Comparison of ENCODE assay signal across 21 cellular contexts in the genomic region with DNA sequence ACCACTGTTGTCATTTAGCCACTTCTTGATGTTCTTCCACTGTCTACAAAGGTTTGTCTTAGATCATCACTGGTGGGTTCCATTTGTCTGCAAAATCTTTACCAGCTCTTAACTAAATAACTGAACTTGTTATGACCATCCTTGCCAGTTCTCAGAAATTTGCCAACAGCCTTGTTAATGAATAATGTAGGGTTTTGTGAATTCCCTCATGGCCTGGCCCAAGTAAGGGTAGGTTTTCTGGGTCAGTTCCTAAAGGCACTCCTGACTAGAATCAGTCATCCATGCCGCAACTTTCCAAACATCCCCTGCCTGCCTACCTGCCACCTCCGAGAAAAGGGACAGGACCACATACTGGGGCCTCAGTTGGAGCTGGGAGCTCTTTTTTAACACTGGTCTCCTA. TPM values are rescaled to one million over a fixed set of nuclear protein-coding genes. Genes with fewer than 3 reads are reported as not detected.
DNase-seq lines count a peak whose midpoint lies in the region; ATAC-seq and TF ChIP-seq lines count a peak whose summit lies in the region.
"Had no signal": no experiment of that assay in that cellular context is flagged by ENCODE, and none has a peak within 500 bp of the region (broad histone marks: within the 10 kb centered on the region; RNA-seq: fewer than 3 reads in every experiment).

No MANE protein-coding gene starts in this region.

- peak overlapping the region; percentile 98 for H3K4me3 ChIP-seq in brain microvascular endothelial cell (ENCODE audit: low read depth, low read length)
- H3K4me3 ChIP-seq in skeletal muscle tissue (ENCODE audit: low read length in 3 of 3): no peak overlapping the region
- no peak overlapping the region for H3K4me3 ChIP-seq in neural progenitor cell
- H3K4me3 ChIP-seq in right lobe of liver: no peak overlapping the region
- H3K4me3 ChIP-seq: GM23338, PC-9, SK-N-MC had no signal

- H4K20me1 ChIP-seq in neural progenitor cell (ENCODE audit: low read depth): peaks cover 15% of the 10 kb centered on the region

- peaks cover 43% of the 10 kb centered on the region for H3K4me1 Mint-ChIP-seq in neural progenitor cell

- H3K36me3 ChIP-seq in brain microvascular endothelial cell (replicated peaks) (peaks cover 82% of the 10 kb centered on the region), skeletal muscle tissue (ENCODE audit: control insufficient read depth in 3 of 3, insufficient read depth in 3 of 3, low read length in 3 of 3) (peaks cover 0 to 4% (median 0%) of the 10 kb centered on the region in 3 donors), neural progenitor cell (no peaks in the 10 kb centered on the region), right lobe of liver (no peaks in the 10 kb centered on the region)

- H3K4me3 Mint-ChIP-seq in neural progenitor cell: no peak overlapping the region
- H3K4me3 Mint-ChIP-seq: activated naive CD8-positive, alpha-beta T cell; activated T-helper 1 cell treated with anti-CD3 and anti-CD28 coated beads, Interleukin-12 subunit alpha, Interleukin-12 subunit beta, Interleukin-2, Interleukin-4 antibody, amounts not matched to agents 30 ng/mL and 10 ng/mL and 1 ng/mL, durations not matched to agents 14 hours and 24 hours and 36 hours; CD8-positive, alpha-beta memory T cell; GM23338 had no signal

- 79% methylated on average over 2 of the region's 2 CpGs for WGBS in right lobe of liver (ENCODE audit: insufficient coverage, low coverage, low lambda C conversion rate, missing lambda C conversion rate)

- no peaks in the 10 kb centered on the region for H3K27me3 ChIP-seq in brain microvascular endothelial cell (replicated peaks)
- peaks cover 14 to 55% (median 42%) of the 10 kb centered on the region in 3 donors for H3K27me3 ChIP-seq in skeletal muscle tissue (ENCODE audit: control insufficient read depth in 3 of 3, insufficient read depth in 3 of 3, low read length in 3 of 3)
- H3K27me3 ChIP-seq in neural progenitor cell: no peaks in the 10 kb centered on the region
- peaks cover 0 to 12% of the 10 kb centered on the region in 2 donors for H3K27me3 ChIP-seq in right lobe of liver

- peaks cover 2% of the 10 kb centered on the region for H3K9me3 Mint-ChIP-seq in neural progenitor cell
- H3K9me3 Mint-ChIP-seq: activated T-helper 1 cell treated with anti-CD3 and anti-CD28 coated beads, Interleukin-12 subunit alpha, Interleukin-12 subunit beta, Interleukin-2, Interleukin-4 antibody, amounts not matched to agents 30 ng/mL and 10 ng/mL and 1 ng/mL, durations not matched to agents 14 hours and 24 hours and 36 hours had no signal

- H2AFZ ChIP-seq in neural progenitor cell (replicated peaks): no peak overlapping the region
- H2AFZ ChIP-seq: GM23338, PC-9 had no signal

- in situ Hi-C loops in ACHN (cut with HindIII; ENCODE audit: low pct_ligation_motif_present, low pct_unique_long_range_greater_than_20kb, low sequenced_read_pairs) (no loop called here), brain microvascular endothelial cell (cut with HindIII; ENCODE audit: low pct_ligation_motif_present, low sequenced_read_pairs) (no loop called here)

- H3K9me3 ChIP-seq in skeletal muscle tissue (ENCODE audit: control insufficient read depth in 3 of 3, low read length in 3 of 3) (no peaks in the 10 kb centered on the region), neural progenitor cell (ENCODE audit: low read depth) (no peaks in the 10 kb centered on the region), right lobe of liver (no peaks in the 10 kb centered on the region)

- no peak overlapping the region for H3K4me2 ChIP-seq in neural progenitor cell
- H3K4me2 ChIP-seq: GM23338 had no signal

- intact Hi-C loops in right lobe of liver (cut with DNase I): no loop called here

- H3K79me2 ChIP-seq in neural progenitor cell (ENCODE audit: low read depth): peaks cover 78% of the 10 kb centered on the region

- ATAC-seq in right lobe of liver (no peak), GM18861 (IDR thresholded peaks at IDR 0.05; ENCODE audit: unreplicated experiment) (no peak), GM19023 (IDR thresholded peaks at IDR 0.05; ENCODE audit: unreplicated experiment) (no peak)
- ATAC-seq: activated CD4-positive, CD25-positive, alpha-beta regulatory T cell treated with anti-CD3 and anti-CD28 coated beads, Interleukin-2, amount 50 U/mL, for 24 hours; GM23338; left colon had no signal

- H3K27ac ChIP-seq in brain microvascular endothelial cell: peak overlapping the region; percentile 78
- H3K27ac ChIP-seq in skeletal muscle tissue (ENCODE audit: low read depth, low read length): peak overlapping the region; percentile 59
- no peak overlapping the region for H3K27ac ChIP-seq in neural progenitor cell
- no peak overlapping the region for H3K27ac ChIP-seq in right lobe of liver
- H3K27ac ChIP-seq: SK-N-MC had no signal

- peaks cover 6% of the 10 kb centered on the region for H3F3A ChIP-seq in neural progenitor cell (ENCODE audit: low read depth)

- DNase-seq in ACHN (peak; percentile 73), brain microvascular endothelial cell (no peak), kidney tubule cell (ENCODE audit: low spot score) (peak; percentile 83), neural progenitor cell (ENCODE audit: low spot score) (no peak), right lobe of liver (no peak)
- DNase-seq: CD8-positive, alpha-beta memory T cell; DMS79; left colon; NCI-H1417; NCI-H82; posterior cingulate gyrus; T1000 had no signal

- no peak for TF ChIP-seq POLR2A in right lobe of liver (IDR thresholded peaks at IDR 0.05)

- peaks cover 8% of the 10 kb centered on the region for H3K27me3 Mint-ChIP-seq in neural progenitor cell (ENCODE audit: insufficient read depth, low read depth)

- H3K36me3 Mint-ChIP-seq in neural progenitor cell: peaks cover 8% of the 10 kb centered on the region
- H3K36me3 Mint-ChIP-seq: activated naive CD8-positive, alpha-beta T cell; CD8-positive, alpha-beta memory T cell had no signal

- no peak for TF ChIP-seq CTCF in brain microvascular endothelial cell (IDR thresholded peaks at IDR 0.05; ENCODE audit: low read depth, low read length, missing control alignments)
- no peak for TF ChIP-seq CTCF in neural progenitor cell (IDR thresholded peaks at IDR 0.05)
- TF ChIP-seq CTCF in right lobe of liver (IDR thresholded peaks at IDR 0.05): no peak

- H3K4me1 ChIP-seq in skeletal muscle tissue (ENCODE audit: control insufficient read depth in 3 of 3, insufficient read depth in 3 of 3, low read length in 3 of 3): peaks cover 27 to 42% (median 35%) of the 10 kb centered on the region in 3 donors
- H3K4me1 ChIP-seq in neural progenitor cell: peaks cover 37% of the 10 kb centered on the region
- peaks cover 0 to 11% (median 0%) of the 10 kb centered on the region in 4 donors for H3K4me1 ChIP-seq in right lobe of liver

- H3K27ac Mint-ChIP-seq in neural progenitor cell: no peak overlapping the region
- H3K27ac Mint-ChIP-seq: activated naive CD8-positive, alpha-beta T cell; activated T-helper 1 cell treated with anti-CD3 and anti-CD28 coated beads, Interleukin-12 subunit alpha, Interleukin-12 subunit beta, Interleukin-2, Interleukin-4 antibody, amounts not matched to agents 30 ng/mL and 10 ng/mL and 1 ng/mL, durations not matched to agents 14 hours and 24 hours and 36 hours; CD8-positive, alpha-beta memory T cell; GM23338 had no signal

- no peak overlapping the region for H3K9ac ChIP-seq in skeletal muscle tissue (ENCODE audit: low read depth in 1 of 3, low read length in 3 of 3)
- H3K9ac ChIP-seq in neural progenitor cell: no peak overlapping the region

RNA-seq across cellular contexts. Expression of gene COL4A1, which starts 4.0 kb away (rescaled TPM):
- total RNA-seq in skeletal muscle tissue (774 TPM), neural progenitor cell (ENCODE audit: low replicate concordance) (105 and 120 TPM in 2 replicates), right lobe of liver (10 to 100 TPM in 5 of 6 experiments, 1 to 10 TPM in 1; 8.0 to 89.8 (median 41.1) TPM)
- total RNA-seq: activated T-helper 1 cell treated with anti-CD3 and anti-CD28 coated beads, Interleukin-12 subunit alpha, Interleukin-12 subunit beta, Interleukin-2, Interleukin-4 antibody, amounts not matched to agents 30 ng/mL and 10 ng/mL and 1 ng/mL, durations not matched to agents 14 hours and 24 hours and 36 hours; CD8-positive, alpha-beta memory T cell had no signal

RNA-seq across cellular contexts. Expression of gene COL4A2, which starts 4.1 kb away (rescaled TPM):
- total RNA-seq in skeletal muscle tissue (511 TPM), neural progenitor cell (ENCODE audit: low replicate concordance) (73.6 and 139 TPM in 2 replicates), right lobe of liver (10 to 100 TPM in 5 of 6 experiments, 1 to 10 TPM in 1; 8.4 to 65.8 (median 42.5) TPM)
- total RNA-seq: activated T-helper 1 cell treated with anti-CD3 and anti-CD28 coated beads, Interleukin-12 subunit alpha, Interleukin-12 subunit beta, Interleukin-2, Interleukin-4 antibody, amounts not matched to agents 30 ng/mL and 10 ng/mL and 1 ng/mL, durations not matched to agents 14 hours and 24 hours and 36 hours; CD8-positive, alpha-beta memory T cell had no signal

Comparison
In these comparisons a context has a peak if more than half of its experiments do, and no peak if none do; other contexts are left out.
1. DNase-seq: peak in ACHN (single experiment) and kidney tubule cell (single experiment); none in brain microvascular endothelial cell (single experiment), neural progenitor cell (single experiment) and right lobe of liver (0 of 3).
2. H3K27ac ChIP-seq: peak in brain microvascular endothelial cell (single experiment) and skeletal muscle tissue (single experiment); none in neural progenitor cell (single experiment) and right lobe of liver (0 of 3).